22 cellular contexts compared by ENCODE assay signal in the genomic region with DNA sequence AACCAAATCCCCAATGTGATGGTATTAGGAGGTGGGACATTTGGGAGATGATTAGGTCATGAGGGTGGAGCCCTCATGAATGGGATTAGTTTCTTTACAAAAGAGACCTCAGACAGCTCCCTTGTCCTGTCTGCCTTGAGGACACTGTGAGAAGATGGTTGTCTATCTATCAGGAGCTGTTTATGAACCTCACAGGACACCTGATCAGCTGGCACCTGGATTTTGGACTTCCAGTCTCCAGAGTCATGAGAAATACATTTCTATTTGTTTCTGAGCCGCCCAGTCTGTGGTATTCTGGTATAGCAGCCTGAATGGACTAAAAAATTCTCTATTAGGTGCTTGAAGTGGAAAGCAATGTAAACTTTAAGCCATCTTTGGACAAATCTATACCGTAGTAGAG.
DNase-seq lines count a peak whose midpoint lies in the region; ATAC-seq, FAIRE-seq and TF ChIP-seq lines count a peak whose summit lies in the region.
"Had no signal": no experiment of that assay in that cellular context is flagged by ENCODE, and none has a peak within 500 bp of the region (broad histone marks: within the 10 kb centered on the region; RNA-seq: fewer than 3 reads in every experiment).

No MANE protein-coding gene starts in this region.

- H3K9ac ChIP-seq in HepG2 (ENCODE audit: insufficient read depth, low read depth, low read length) (no peak overlapping the region), neural progenitor cell (no peak overlapping the region)
- H3K9ac ChIP-seq: BLaER1 treated with 17β-estradiol and CSF1 and Interleukin-3, amounts not matched to agents 10 nM and 100 nM had no signal

- no peak for TF ChIP-seq RAD21 in HepG2 (CRISPR knock-in tag; IDR thresholded peaks at IDR 0.05)

- WGBS in HepG2 (ENCODE audit: low lambda C conversion rate), result 36% methylated on average over 2 of the region's 2 CpGs
- WGBS in right lobe of liver (ENCODE audit: insufficient coverage, low coverage, low lambda C conversion rate, missing lambda C conversion rate), result 86% methylated on average over 2 of the region's 2 CpGs

- ATAC-seq in activated CD8-positive, alpha-beta T cell treated with anti-CD3 and anti-CD28 coated beads, Interleukin-2, amount 10 ng/mL, durations not matched to agents 7 days and 5 days, result no peak
- no peak for ATAC-seq in activated CD8-positive, alpha-beta T cell treated with anti-CD3 and anti-CD28 coated beads for 36 hours
- no peak; the same call in 2 of the 3 replicates for ATAC-seq in HepG2
- no peak for ATAC-seq in right lobe of liver
- ATAC-seq: A549; CD8-positive, alpha-beta T cell had no signal

- no peak overlapping the region for H3K27ac Mint-ChIP-seq in activated CD8-positive, alpha-beta T cell treated with anti-CD3 and anti-CD28 coated beads, Interleukin-2, amount 10 ng/mL, durations not matched to agents 7 days and 5 days
- no peak overlapping the region for H3K27ac Mint-ChIP-seq in activated CD8-positive, alpha-beta T cell treated with anti-CD3 and anti-CD28 coated beads for 36 hours
- peak overlapping the region; percentile 25 for H3K27ac Mint-ChIP-seq in neural progenitor cell
- H3K27ac Mint-ChIP-seq: B cell; CD4-positive, alpha-beta T cell; CD8-positive, alpha-beta T cell had no signal

- in situ Hi-C loops in HepG2 (cut with HindIII; ENCODE audit: extremely low pct_ligation_motif_present, low pct_unique_long_range_greater_than_20kb), result no loop called here

- H3K9me3 ChIP-seq in HepG2 (ENCODE audit: low read length), result no peaks in the 10 kb centered on the region
- no peaks in the 10 kb centered on the region for H3K9me3 ChIP-seq in right lobe of liver
- H3K9me3 ChIP-seq in neural progenitor cell (ENCODE audit: low read depth), result no peaks in the 10 kb centered on the region
- H3K9me3 ChIP-seq: A549; BLaER1 treated with 17β-estradiol and CSF1 and Interleukin-3, amounts not matched to agents 10 nM and 100 nM; Caco-2 had no signal

- H3K36me3 ChIP-seq in HepG2 (replicated peaks in 1 of 2; ENCODE audit: control insufficient read depth in 1 of 2, insufficient read depth in 2 of 2, low read length in 2 of 2) (no peaks in the 10 kb centered on the region), right lobe of liver (no peaks in the 10 kb centered on the region), neural progenitor cell (no peaks in the 10 kb centered on the region)
- H3K36me3 ChIP-seq: BLaER1 treated with 17β-estradiol and CSF1 and Interleukin-3, amounts not matched to agents 10 nM and 100 nM had no signal

- no peaks in the 10 kb centered on the region for H3K4me1 Mint-ChIP-seq in activated CD8-positive, alpha-beta T cell treated with anti-CD3 and anti-CD28 coated beads, Interleukin-2, amount 10 ng/mL, durations not matched to agents 7 days and 5 days (ENCODE audit: low read depth)
- no peaks in the 10 kb centered on the region for H3K4me1 Mint-ChIP-seq in activated CD8-positive, alpha-beta T cell treated with anti-CD3 and anti-CD28 coated beads for 36 hours (ENCODE audit: low read depth)
- peaks cover 5% of the 10 kb centered on the region for H3K4me1 Mint-ChIP-seq in neural progenitor cell
- H3K4me1 Mint-ChIP-seq: B cell had no signal

- H3K27ac ChIP-seq in HepG2 (ENCODE audit: extremely low read length, insufficient read depth, low read length) (no peak overlapping the region), right lobe of liver (no peak overlapping the region), neural progenitor cell (no peak overlapping the region)
- H3K27ac ChIP-seq: 22Rv1; A549; BLaER1 treated with 17β-estradiol and CSF1 and Interleukin-3, amounts not matched to agents 10 nM and 100 nM; C4-2B had no signal

- no peak for TF ChIP-seq POLR2A in HepG2 (IDR thresholded peaks at IDR 0.05; ENCODE audit: insufficient read depth in 1 of 2, low read depth in 2 of 2, low read length in 2 of 2)
- TF ChIP-seq POLR2A in right lobe of liver (IDR thresholded peaks at IDR 0.05), result no peak

- intact Hi-C loops in activated CD8-positive, alpha-beta T cell treated with anti-CD3 and anti-CD28 coated beads for 36 hours (cut with micrococcal nuclease), result no loop called here
- intact Hi-C loops in HepG2 (cut with micrococcal nuclease; ENCODE audit: unreplicated experiment), result no loop called here
- intact Hi-C loops in right lobe of liver (cut with DNase I), result no loop called here

- no peaks in the 10 kb centered on the region for H3F3A ChIP-seq in neural progenitor cell (ENCODE audit: low read depth)

- BruUV-seq in HepG2 (replicated peaks; lab: Mats Ljungman, UMichigan), result no TSS peak

- H2AFZ ChIP-seq in HepG2 (ENCODE audit: low read length) (no peak overlapping the region), neural progenitor cell (replicated peaks) (no peak overlapping the region)

- H3K4me2 ChIP-seq in HepG2 (ENCODE audit: low read depth, low read length) (peak overlapping the region; percentile 37; the same call in 1 of the 2 replicates), neural progenitor cell (no peak overlapping the region)
- H3K4me2 ChIP-seq: A549; BLaER1 treated with 17β-estradiol and CSF1 and Interleukin-3, amounts not matched to agents 10 nM and 100 nM had no signal

- FAIRE-seq in HepG2 (lab: Jason Lieb, UNC), result no peak
- FAIRE-seq: A549, D721Med, G401.6, GM12891, GM19239 had no signal

- no peaks in the 10 kb centered on the region for H3K9me3 Mint-ChIP-seq in activated CD8-positive, alpha-beta T cell treated with anti-CD3 and anti-CD28 coated beads, Interleukin-2, amount 10 ng/mL, durations not matched to agents 7 days and 5 days (ENCODE audit: insufficient read depth)
- H3K9me3 Mint-ChIP-seq in activated CD8-positive, alpha-beta T cell treated with anti-CD3 and anti-CD28 coated beads for 36 hours, result no peaks in the 10 kb centered on the region
- H3K9me3 Mint-ChIP-seq in neural progenitor cell, result peaks cover 6% of the 10 kb centered on the region
- H3K9me3 Mint-ChIP-seq: CD4-positive, alpha-beta T cell; CD8-positive, alpha-beta T cell had no signal

- no peak for TF ChIP-seq EP300 in HepG2 (IDR thresholded peaks at IDR 0.05; ENCODE audit: low read depth in 2 of 2, low read length in 2 of 2)
- TF ChIP-seq EP300 in HepG2 (CRISPR knock-in tag; IDR thresholded peaks at IDR 0.05; ENCODE audit: borderline replicate concordance), result no peak

- H3K79me2 ChIP-seq in HepG2 (ENCODE audit: insufficient read depth, low read length) (no peaks in the 10 kb centered on the region), neural progenitor cell (ENCODE audit: low read depth) (no peaks in the 10 kb centered on the region)

- no peaks in the 10 kb centered on the region for H4K20me1 ChIP-seq in HepG2 (ENCODE audit: insufficient read depth, low read length)
- H4K20me1 ChIP-seq in neural progenitor cell (ENCODE audit: low read depth), result no peaks in the 10 kb centered on the region
- H4K20me1 ChIP-seq: BLaER1 treated with 17β-estradiol and CSF1 and Interleukin-3, amounts not matched to agents 10 nM and 100 nM had no signal

- no peak overlapping the region for H3K4me3 Mint-ChIP-seq in activated CD8-positive, alpha-beta T cell treated with anti-CD3 and anti-CD28 coated beads, Interleukin-2, amount 10 ng/mL, durations not matched to agents 7 days and 5 days
- no peak overlapping the region for H3K4me3 Mint-ChIP-seq in activated CD8-positive, alpha-beta T cell treated with anti-CD3 and anti-CD28 coated beads for 36 hours
- no peak overlapping the region for H3K4me3 Mint-ChIP-seq in neural progenitor cell
- H3K4me3 Mint-ChIP-seq: B cell; CD4-positive, alpha-beta T cell; CD8-positive, alpha-beta T cell had no signal

- H3K27me3 Mint-ChIP-seq in activated CD8-positive, alpha-beta T cell treated with anti-CD3 and anti-CD28 coated beads, Interleukin-2, amount 10 ng/mL, durations not matched to agents 7 days and 5 days (ENCODE audit: low read depth), result peaks cover 3% of the 10 kb centered on the region
- H3K27me3 Mint-ChIP-seq in activated CD8-positive, alpha-beta T cell treated with anti-CD3 and anti-CD28 coated beads for 36 hours, result peaks cover 2% of the 10 kb centered on the region
- peaks cover 16% of the 10 kb centered on the region for H3K27me3 Mint-ChIP-seq in neural progenitor cell (ENCODE audit: insufficient read depth, low read depth)
- H3K27me3 Mint-ChIP-seq: CD4-positive, alpha-beta T cell had no signal

- CTCF ChIA-PET in activated CD8-positive, alpha-beta T cell treated with anti-CD3 and anti-CD28 coated beads, Interleukin-2, amount 10 ng/mL, durations not matched to agents 7 days and 5 days (lab: Charles Lee), result no interaction called here
- CTCF ChIA-PET in activated CD8-positive, alpha-beta T cell treated with anti-CD3 and anti-CD28 coated beads for 36 hours (lab: Charles Lee), result no interaction called here
- CTCF ChIA-PET in HepG2 (lab: Yijun Ruan, JAX; ENCODE audit: low intra/inter-chr PET ratio, low total read pairs), result no interaction called here

- peaks cover 23% of the 10 kb centered on the region for H3K4me1 ChIP-seq in HepG2 (ENCODE audit: insufficient read depth, low read length)
- no peaks in the 10 kb centered on the region for H3K4me1 ChIP-seq in right lobe of liver
- H3K4me1 ChIP-seq in neural progenitor cell, result peaks cover 6% of the 10 kb centered on the region
- H3K4me1 ChIP-seq: A549, Caco-2 had no signal

- no peak for TF ChIP-seq CTCF in activated CD8-positive, alpha-beta T cell treated with anti-CD3 and anti-CD28 coated beads for 36 hours (IDR thresholded peaks at IDR 0.05)
- no peak for TF ChIP-seq CTCF in HepG2 (CRISPR knock-in tag; IDR thresholded peaks at IDR 0.05)
- TF ChIP-seq CTCF in right lobe of liver (IDR thresholded peaks at IDR 0.05), result no peak
- TF ChIP-seq CTCF in neural progenitor cell (IDR thresholded peaks at IDR 0.05), result no peak

- no peaks in the 10 kb centered on the region for H3K36me3 Mint-ChIP-seq in activated CD8-positive, alpha-beta T cell treated with anti-CD3 and anti-CD28 coated beads, Interleukin-2, amount 10 ng/mL, durations not matched to agents 7 days and 5 days (ENCODE audit: low read depth)
- no peaks in the 10 kb centered on the region for H3K36me3 Mint-ChIP-seq in activated CD8-positive, alpha-beta T cell treated with anti-CD3 and anti-CD28 coated beads for 36 hours (ENCODE audit: low read depth)
- peaks cover 3% of the 10 kb centered on the region for H3K36me3 Mint-ChIP-seq in neural progenitor cell
- H3K36me3 Mint-ChIP-seq: CD8-positive, alpha-beta T cell had no signal

- H3K4me3 ChIP-seq in HepG2 (replicated peaks in 1 of 3; ENCODE audit: insufficient read depth in 1 of 3, low read depth in 2 of 3, low read length in 3 of 3) (no peak overlapping the region), right lobe of liver (no peak overlapping the region), neural progenitor cell (no peak overlapping the region)
- H3K4me3 ChIP-seq: A549; BLaER1 treated with 17β-estradiol and CSF1 and Interleukin-3, amounts not matched to agents 10 nM and 100 nM had no signal

- POLR2A ChIA-PET in activated CD8-positive, alpha-beta T cell treated with anti-CD3 and anti-CD28 coated beads, Interleukin-2, amount 10 ng/mL, durations not matched to agents 7 days and 5 days (lab: Charles Lee), result no interaction called here
- POLR2A ChIA-PET in activated CD8-positive, alpha-beta T cell treated with anti-CD3 and anti-CD28 coated beads for 36 hours (lab: Charles Lee), result no interaction called here
- POLR2A ChIA-PET in HepG2 (lab: Yijun Ruan, JAX), result no interaction called here

- DNase-seq in activated CD8-positive, alpha-beta T cell treated with anti-CD3 and anti-CD28 coated beads, Interleukin-2, amount 10 ng/mL, durations not matched to agents 7 days and 5 days, result peak; percentile 12
- no peak for DNase-seq in activated CD8-positive, alpha-beta T cell treated with anti-CD3 and anti-CD28 coated beads for 36 hours
- DNase-seq in HepG2 (ENCODE audit: low spot score), result no peak
- DNase-seq in right lobe of liver, result no peak
- no peak for DNase-seq in neural progenitor cell (ENCODE audit: low spot score)
- DNase-seq in NCI-H748 treated with DMSO at 0.1 percent for 48 hours (lab: John Stamatoyannopoulos, UW), result no peak
- DNase-seq: AML-193; Caco-2; Calu3; CD4-positive, alpha-beta T cell; CD8-positive, alpha-beta T cell; DMS79 treated with DMSO at 0.1 percent for 48 hours; GF-D8 had no signal

- no peaks in the 10 kb centered on the region; a peak in 1 of 5 replicates for H3K27me3 ChIP-seq in HepG2 (ENCODE audit: control insufficient read depth in 1 of 2, insufficient read depth in 2 of 2, low read length in 2 of 2)
- no peaks in the 10 kb centered on the region for H3K27me3 ChIP-seq in right lobe of liver
- H3K27me3 ChIP-seq in neural progenitor cell, result no peaks in the 10 kb centered on the region
- H3K27me3 ChIP-seq: BLaER1 treated with 17β-estradiol and CSF1 and Interleukin-3, amounts not matched to agents 10 nM and 100 nM had no signal
